Comparison of ENCODE assay signal across 10 cellular contexts in the genomic region with DNA sequence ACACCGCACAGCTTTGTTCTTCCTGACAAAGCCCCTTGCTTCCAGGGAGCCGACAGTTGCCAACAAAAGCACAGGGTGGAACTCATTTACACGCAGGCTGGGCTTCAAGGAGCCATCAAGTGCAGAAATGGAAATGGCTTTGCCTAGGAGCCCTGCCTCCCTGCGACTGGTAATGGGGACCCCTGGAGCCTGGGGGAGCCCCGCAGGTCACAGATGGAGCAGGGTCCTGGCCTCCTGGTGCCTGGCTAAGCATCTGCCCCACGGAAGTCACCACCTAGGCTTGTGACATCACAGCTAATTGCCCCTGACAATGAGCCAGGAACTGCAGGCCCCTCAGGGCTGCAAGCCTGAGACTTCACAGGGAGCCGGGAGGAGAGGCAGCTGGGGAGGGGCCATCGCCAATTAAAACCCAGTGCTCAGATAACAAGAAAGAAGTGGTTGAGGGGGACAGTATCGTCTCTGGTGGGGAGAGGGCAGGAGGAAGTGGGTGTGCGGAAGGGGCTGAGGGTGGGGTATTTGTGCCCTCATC.
DNase-seq lines count a peak whose midpoint lies in the region; ATAC-seq and TF ChIP-seq lines count a peak whose summit lies in the region.
"Had no signal": no experiment of that assay in that cellular context is flagged by ENCODE, and none has a peak within 500 bp of the region (broad histone marks: within the 10 kb centered on the region; RNA-seq: fewer than 3 reads in every experiment).

No MANE protein-coding gene starts in this region.

- TF ChIP-seq POLR2A in vagina (IDR thresholded peaks at IDR 0.05), result no peak

- peak overlapping the region; percentile 46 for H3K18ac ChIP-seq in mesendoderm (ENCODE audit: low read length)

- DNase-seq in Right ventricle myocardium inferior (ENCODE audit: missing footprints) (no peak), Right ventricle myocardium superior (no peak), ascending aorta (ENCODE audit: low spot score in 2 of 2) (no peak), mesendoderm (peak; percentile 88), vagina (ENCODE audit: extremely low spot score in 2 of 2) (no peak), GM03348 (ENCODE audit: low spot score) (no peak)
- DNase-seq in activated CD8-positive, alpha-beta memory T cell treated with anti-CD3 and anti-CD28 coated beads for 24 hours, result no peak
- DNase-seq: AML-193 had no signal

- H3K56ac ChIP-seq in mesendoderm (ENCODE audit: low read length), result peak overlapping the region; percentile 89

- H4K8ac ChIP-seq in mesendoderm (ENCODE audit: low read depth, low read length), result no peak overlapping the region

- peak overlapping the region; percentile 50 to 75 for H3K27ac ChIP-seq in ascending aorta
- H3K27ac ChIP-seq in mesendoderm (ENCODE audit: low read depth, low read length), result peak overlapping the region; percentile 75
- H3K27ac ChIP-seq in vagina, result peak overlapping the region; percentile 74
- H3K27ac ChIP-seq: cardiac muscle cell had no signal

- no peak overlapping the region for H2AK5ac ChIP-seq in mesendoderm (ENCODE audit: low read length)

- H3K36me3 ChIP-seq in ascending aorta (no peaks in the 10 kb centered on the region), mesendoderm (ENCODE audit: control insufficient read depth, insufficient read depth, low read length) (no peaks in the 10 kb centered on the region), vagina (no peaks in the 10 kb centered on the region)
- H3K36me3 ChIP-seq: cardiac muscle cell had no signal

- H3K4me3 ChIP-seq in ascending aorta (peak overlapping the region; percentile 7 to 31), mesendoderm (ENCODE audit: low read length) (no peak overlapping the region), vagina (peak overlapping the region; percentile 6 to 8)
- H3K4me3 ChIP-seq: cardiac muscle cell had no signal

- H3K79me1 ChIP-seq in mesendoderm (ENCODE audit: low read length), result peaks cover 2% of the 10 kb centered on the region

- H2BK120ac ChIP-seq in mesendoderm (ENCODE audit: low read depth, low read length), result no peak overlapping the region

- H3K79me2 ChIP-seq in mesendoderm (ENCODE audit: control insufficient read depth, insufficient read depth, low read length), result peaks cover 4% of the 10 kb centered on the region

- H3K4me1 ChIP-seq in ascending aorta (peaks cover 20 to 37% of the 10 kb centered on the region in 2 donors), mesendoderm (ENCODE audit: control insufficient read depth, low read depth, low read length) (peaks cover 20% of the 10 kb centered on the region), vagina (peaks cover 47% of the 10 kb centered on the region)

- peak overlapping the region; percentile 48 for H2BK5ac ChIP-seq in mesendoderm (ENCODE audit: low read length)

- peak overlapping the region; percentile 63 for H3K9ac ChIP-seq in mesendoderm (ENCODE audit: low read length)

- no CpG with 5 or more reads among the region's 10 CpGs for WGBS in mesendoderm (ENCODE audit: extremely low coverage, insufficient coverage, low lambda C conversion rate)

- H3K27me3 ChIP-seq in ascending aorta (no peaks in the 10 kb centered on the region), mesendoderm (ENCODE audit: insufficient read depth, low read length, poor library complexity) (peaks cover 2% of the 10 kb centered on the region), vagina (no peaks in the 10 kb centered on the region)

- intact Hi-C loops in Right ventricle myocardium inferior (cut with DNase I) (no loop called here), Right ventricle myocardium superior (cut with DNase I) (no loop called here), ascending aorta (cut with DNase I) (loop anchor here (5.0 kb wide), 2 partner anchors 72 to 288 kb away; partner anchors contain the start of gene SMDT1), vagina (cut with DNase I) (loop anchor here (10.0 kb wide), 1 partner anchor 91 kb away; the partner anchor contains the start of gene TCF20)

- H3K4me2 ChIP-seq in mesendoderm (ENCODE audit: low read length), result peak overlapping the region; percentile 25

- peak overlapping the region; percentile 68 for H3K23ac ChIP-seq in mesendoderm (ENCODE audit: low read length)

- ATAC-seq in Right ventricle myocardium inferior (peak; percentile 1), Right ventricle myocardium superior (ENCODE audit: poor library complexity) (no peak), HG03439 (IDR thresholded peaks at IDR 0.05; ENCODE audit: unreplicated experiment) (no peak)

- no peak overlapping the region for H2BK15ac ChIP-seq in mesendoderm (replicated peaks; ENCODE audit: low read depth)

- H3K4ac ChIP-seq in mesendoderm (ENCODE audit: low read depth, low read length), result no peak overlapping the region

- no peak for TF ChIP-seq CTCF in ascending aorta (IDR thresholded peaks at IDR 0.05)
- TF ChIP-seq CTCF in vagina (IDR thresholded peaks at IDR 0.05), result no peak

- H4K5ac ChIP-seq in mesendoderm (ENCODE audit: low read length), result no peak overlapping the region

- H3K9me3 ChIP-seq in ascending aorta (no peaks in the 10 kb centered on the region), vagina (no peaks in the 10 kb centered on the region)

Comparison
In these comparisons a context has a peak if more than half of its experiments do, and no peak if none do; other contexts are left out.
1. intact Hi-C loops: an anchor here in ascending aorta (5.0 kb wide) and vagina (10.0 kb wide); none called in Right ventricle myocardium inferior and Right ventricle myocardium superior.